In genomic region chr5:156534086-156534485, GRCh38 we compare ENCODE assay signal across 28 cellular contexts.
"Had no signal": no experiment of that assay in that cellular context is flagged by ENCODE, and none has a peak within 500 bp of the region (broad histone marks: within the 10 kb centered on the region; RNA-seq: fewer than 3 reads in every experiment).

No MANE protein-coding gene starts in this region.

- H3K4me1 ChIP-seq: ascending aorta, body of pancreas had no signal

- FAIRE-seq: bronchial epithelial cell, TTC549 had no signal

- H3K27me3 ChIP-seq: ascending aorta, body of pancreas had no signal

- H3K27ac ChIP-seq: ascending aorta, body of pancreas, KMS-11 had no signal

- H3K4me3 ChIP-seq: ascending aorta, body of pancreas had no signal

- H3K4me2 ChIP-seq: KMS-11 had no signal

- H3K9me3 ChIP-seq: ascending aorta, body of pancreas had no signal

- DNase-seq: activated CD4-positive, alpha-beta memory T cell treated with anti-CD3 and anti-CD28 coated beads for 36 hours; activated CD4-positive, alpha-beta T cell treated with anti-CD3 and anti-CD28 coated beads, Interleukin-2, amount 10 ng/mL, durations not matched to agents 7 days and 5 days; activated CD4-positive, CD25-positive, alpha-beta regulatory T cell; activated CD8-positive, alpha-beta memory T cell treated with anti-CD3 and anti-CD28 coated beads for 24 hours; activated effector memory CD4-positive, alpha-beta T cell treated with anti-CD3 and anti-CD28 coated beads, Interleukin-2, amount 50 U/mL, for 16 hours; activated naive CD4-positive, alpha-beta T cell treated with Interleukin-2 at 50 U/mL for 16 hours; activated naive CD8-positive, alpha-beta T cell treated with anti-CD3 and anti-CD28 coated beads, Interleukin-2, amount 50 U/mL, for 24 hours; activated T-cell treated with anti-CD3 and anti-CD28 coated beads, Interleukin-2, amount 50 U/mL, for 4 hours; amniotic stem cell; body of pancreas; central memory CD4-positive, alpha-beta T cell; MM.1S; NCI-H1105 treated with DMSO at 0.1 percent for 48 hours; NCI-H146; NCI-H187 treated with DMSO at 0.1 percent for 48 hours; NCI-H2107; NCI-H2171 treated with DMSO at 0.1 percent for 48 hours; NCI-H226; NCI-H510A; NCI-H526 treated with DMSO at 0.1 percent for 48 hours; NCI-H82; SIG-M5; T-helper 2 cell; T1000 had no signal

- H3K36me3 ChIP-seq: ascending aorta had no signal

- H3K9ac ChIP-seq: KMS-11 had no signal
